In the genomic region with DNA sequence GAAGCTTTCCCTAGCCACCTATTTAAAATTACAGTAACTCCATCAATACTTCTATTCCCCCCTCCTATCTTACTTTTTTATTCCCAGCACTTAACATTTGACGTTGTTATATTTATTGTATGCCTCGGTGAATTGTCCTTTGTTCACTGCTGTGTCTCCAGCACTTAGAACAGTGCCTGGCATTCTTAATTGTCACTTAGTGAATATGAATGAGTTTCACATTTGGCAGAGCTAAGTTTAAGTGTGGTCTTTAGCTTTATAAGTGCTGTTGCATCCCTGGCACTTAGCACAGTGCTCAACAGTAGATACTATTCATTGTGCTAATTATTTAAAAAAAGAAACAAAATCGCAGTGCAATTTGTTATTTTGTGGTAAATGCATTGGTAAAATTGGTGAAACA, we compare ENCODE assay signal across 11 cellular contexts.
DNase-seq lines count a peak whose midpoint lies in the region; ATAC-seq lines count a peak whose summit lies in the region.
"Had no signal": no experiment of that assay in that cellular context is flagged by ENCODE, and none has a peak within 500 bp of the region (broad histone marks: within the 10 kb centered on the region; RNA-seq: fewer than 3 reads in every experiment).

No MANE protein-coding gene starts in this region.

- in situ Hi-C loops in SK-MEL-5 (cut with HindIII; ENCODE audit: low pct_unique_long_range_greater_than_20kb, low sequenced_read_pairs), result no loop called here

- H3K9me3 Mint-ChIP-seq in activated T-cell treated with anti-CD3 and anti-CD28 coated beads, Interleukin-2, amount 50 U/mL, for 24 hours, result no peaks in the 10 kb centered on the region
- no peaks in the 10 kb centered on the region for H3K9me3 Mint-ChIP-seq in stimulated activated memory B cell treated with anti-CD40 and anti-IgM and Interleukin-4, amounts not matched to agents 10 μg/mL and 1 μg/mL and 100 μg/mL, for 72 hours

- no peak for DNase-seq in activated T-cell treated with anti-CD3 and anti-CD28 coated beads, Interleukin-2, amount 50 U/mL, for 24 hours
- no peak for DNase-seq in activated T-cell treated with anti-CD3 and anti-CD28 coated beads, Interleukin-2, amount 50 U/mL, for 48 hours
- peak; percentile 85 for DNase-seq in SK-MEL-5 (ENCODE audit: low read depth, low spot score)
- DNase-seq in foreskin melanocyte, result peak; percentile 83
- no peak for DNase-seq in DMS153 (lab: John Stamatoyannopoulos, UW)
- no peak for DNase-seq in DMS53 treated with DMSO at 0.1 percent for 48 hours (lab: John Stamatoyannopoulos, UW; ENCODE audit: unreplicated experiment)
- DNase-seq in hippocampal formation (lab: John Stamatoyannopoulos, UW), result no peak
- DNase-seq: HCEC 1CT, NCI-H1436, WERI-Rb-1 had no signal

- peak overlapping the region; percentile 94 for H3K4me3 Mint-ChIP-seq in activated T-cell treated with anti-CD3 and anti-CD28 coated beads, Interleukin-2, amount 50 U/mL, for 24 hours
- H3K4me3 Mint-ChIP-seq in stimulated activated memory B cell treated with anti-CD40 and anti-IgM and Interleukin-4, amounts not matched to agents 10 μg/mL and 1 μg/mL and 100 μg/mL, for 72 hours, result peak overlapping the region; percentile 92

- ATAC-seq in stimulated activated memory B cell treated with anti-CD40 and anti-IgM and Interleukin-4, amounts not matched to agents 10 μg/mL and 1 μg/mL and 100 μg/mL, for 72 hours, result no peak

- no peaks in the 10 kb centered on the region for H3K27me3 Mint-ChIP-seq in activated T-cell treated with anti-CD3 and anti-CD28 coated beads, Interleukin-2, amount 50 U/mL, for 24 hours
- no peaks in the 10 kb centered on the region for H3K27me3 Mint-ChIP-seq in stimulated activated memory B cell treated with anti-CD40 and anti-IgM and Interleukin-4, amounts not matched to agents 10 μg/mL and 1 μg/mL and 100 μg/mL, for 72 hours

- peak overlapping the region; percentile 94 for H3K27ac Mint-ChIP-seq in activated T-cell treated with anti-CD3 and anti-CD28 coated beads, Interleukin-2, amount 50 U/mL, for 24 hours
- peak overlapping the region; percentile 90 for H3K27ac Mint-ChIP-seq in stimulated activated memory B cell treated with anti-CD40 and anti-IgM and Interleukin-4, amounts not matched to agents 10 μg/mL and 1 μg/mL and 100 μg/mL, for 72 hours

- peaks cover 70% of the 10 kb centered on the region for H3K36me3 Mint-ChIP-seq in activated T-cell treated with anti-CD3 and anti-CD28 coated beads, Interleukin-2, amount 50 U/mL, for 24 hours (ENCODE audit: low read depth)
- H3K36me3 Mint-ChIP-seq in stimulated activated memory B cell treated with anti-CD40 and anti-IgM and Interleukin-4, amounts not matched to agents 10 μg/mL and 1 μg/mL and 100 μg/mL, for 72 hours, result peaks cover 34% of the 10 kb centered on the region

- peaks cover 47% of the 10 kb centered on the region for H3K4me1 Mint-ChIP-seq in activated T-cell treated with anti-CD3 and anti-CD28 coated beads, Interleukin-2, amount 50 U/mL, for 24 hours (ENCODE audit: low read depth)
- peaks cover 34% of the 10 kb centered on the region for H3K4me1 Mint-ChIP-seq in stimulated activated memory B cell treated with anti-CD40 and anti-IgM and Interleukin-4, amounts not matched to agents 10 μg/mL and 1 μg/mL and 100 μg/mL, for 72 hours

Comparison
In these comparisons a context has a peak if more than half of its experiments do, and no peak if none do; other contexts are left out.
1. DNase-seq: peak in SK-MEL-5 (single experiment) and foreskin melanocyte (single experiment); none in activated T-cell treated with anti-CD3 and anti-CD28 coated beads, Interleukin-2, amount 50 U/mL, for 24 hours (single experiment), activated T-cell treated with anti-CD3 and anti-CD28 coated beads, Interleukin-2, amount 50 U/mL, for 48 hours (0 of 2), DMS153 (single experiment), DMS53 treated with DMSO at 0.1 percent for 48 hours (single experiment) and hippocampal formation (0 of 2).